In the genomic region with DNA sequence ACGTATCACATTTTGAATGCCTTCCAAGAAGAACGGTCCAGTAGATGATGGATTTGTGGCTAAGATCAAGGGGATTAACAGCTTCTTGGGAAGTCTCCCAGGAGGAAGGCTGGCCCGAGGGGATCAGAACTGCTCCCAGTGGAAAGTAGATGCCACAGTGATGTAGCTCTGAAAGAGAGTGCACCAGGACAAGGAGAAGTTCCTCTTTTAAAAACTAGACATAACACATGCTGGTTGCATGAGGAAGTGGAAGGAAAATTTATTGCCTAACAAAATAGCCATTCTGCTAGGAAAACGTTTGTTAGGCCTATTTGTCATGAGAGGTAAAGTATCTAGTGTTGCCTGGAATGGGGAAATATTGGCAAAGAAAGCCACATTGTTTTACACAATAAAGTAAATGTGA, we compare ENCODE assay signal across 15 cellular contexts.
DNase-seq lines count a peak whose midpoint lies in the region; ATAC-seq and TF ChIP-seq lines count a peak whose summit lies in the region.
"Had no signal": no experiment of that assay in that cellular context is flagged by ENCODE, and none has a peak within 500 bp of the region (broad histone marks: within the 10 kb centered on the region; RNA-seq: fewer than 3 reads in every experiment).

No MANE protein-coding gene starts in this region.

- H3K27me3 Mint-ChIP-seq in mesothelial cell of epicardium (ENCODE audit: low read depth), result peaks cover 26% of the 10 kb centered on the region

- peak overlapping the region; percentile 11 for H3K27ac Mint-ChIP-seq in mesothelial cell of epicardium
- H3K27ac Mint-ChIP-seq: CD8-positive, alpha-beta T cell; IgD-negative memory B cell had no signal

- no peaks in the 10 kb centered on the region for H3K36me3 Mint-ChIP-seq in mesothelial cell of epicardium
- H3K36me3 Mint-ChIP-seq: brain; CD8-positive, alpha-beta T cell; IgD-negative memory B cell had no signal

- no peaks in the 10 kb centered on the region for H3K9me3 ChIP-seq in colonic mucosa
- H3K9me3 ChIP-seq: esophagus muscularis mucosa had no signal

- H3K4me1 ChIP-seq in colonic mucosa, result no peaks in the 10 kb centered on the region

- intact Hi-C loops in colonic mucosa (cut with DNase I), result no loop called here

- in situ Hi-C loops in astrocyte of the cerebellum (cut with HindIII; ENCODE audit: low sequenced_read_pairs), result no loop called here

- no peak for ATAC-seq in GM18502 (IDR thresholded peaks at IDR 0.05; ENCODE audit: poor library complexity, unreplicated experiment)
- ATAC-seq in GM21381 (IDR thresholded peaks at IDR 0.05; ENCODE audit: unreplicated experiment), result no peak
- ATAC-seq: CD8-positive, alpha-beta T cell; left lobe of liver had no signal

- no peak overlapping the region for H3K4me3 Mint-ChIP-seq in mesothelial cell of epicardium
- H3K4me3 Mint-ChIP-seq: brain; CD8-positive, alpha-beta T cell had no signal

- no peak overlapping the region for H3K9ac ChIP-seq in colonic mucosa (ENCODE audit: low read depth in 2 of 2, low read length in 2 of 2)

- H3K4me3 ChIP-seq in astrocyte of the cerebellum (ENCODE audit: low read depth, low read length) (no peak overlapping the region), colonic mucosa (no peak overlapping the region)
- H3K4me3 ChIP-seq: esophagus muscularis mucosa had no signal

- H3K27ac ChIP-seq in colonic mucosa, result no peak overlapping the region

- H3K36me3 ChIP-seq in colonic mucosa, result no peaks in the 10 kb centered on the region
- H3K36me3 ChIP-seq: esophagus muscularis mucosa had no signal

- H3K9me3 Mint-ChIP-seq in mesothelial cell of epicardium, result peaks cover 8% of the 10 kb centered on the region
- H3K9me3 Mint-ChIP-seq: CD8-positive, alpha-beta T cell had no signal

- TF ChIP-seq CTCF in astrocyte of the cerebellum (IDR thresholded peaks at IDR 0.05; ENCODE audit: low read depth, low read length, missing control alignments), result no peak
- TF ChIP-seq CTCF in mesothelial cell of epicardium (IDR thresholded peaks at IDR 0.05; ENCODE audit: unreplicated experiment), result no peak
- TF ChIP-seq CTCF in colonic mucosa (IDR thresholded peaks at IDR 0.05), result no peak

- H3K27me3 ChIP-seq in colonic mucosa, result no peaks in the 10 kb centered on the region

- DNase-seq in CD1c-positive myeloid dendritic cell (ENCODE audit: extremely low spot score) (peak; percentile 83), NCI-H226 (peak; percentile 43), astrocyte of the cerebellum (ENCODE audit: low read depth) (peak; percentile 29), mesothelial cell of epicardium (ENCODE audit: low spot score in 2 of 2, unreplicated experiment in 2 of 2) (no peak), colonic mucosa (no peak), activated gamma-delta T cell treated with Interleukin-2 at 50 U/mL for 16 hours (no peak)
- DNase-seq: CD8-positive, alpha-beta T cell; NCI-H446; right cardiac atrium had no signal

- peaks cover 27% of the 10 kb centered on the region for H3K4me1 Mint-ChIP-seq in mesothelial cell of epicardium

Comparison
In these comparisons a context has a peak if more than half of its experiments do, and no peak if none do; other contexts are left out.
1. DNase-seq: peak in CD1c-positive myeloid dendritic cell (single experiment), NCI-H226 (single experiment) and astrocyte of the cerebellum (single experiment); none in mesothelial cell of epicardium (0 of 2), colonic mucosa (single experiment) and activated gamma-delta T cell treated with Interleukin-2 at 50 U/mL for 16 hours (single experiment).